In the genomic region with DNA sequence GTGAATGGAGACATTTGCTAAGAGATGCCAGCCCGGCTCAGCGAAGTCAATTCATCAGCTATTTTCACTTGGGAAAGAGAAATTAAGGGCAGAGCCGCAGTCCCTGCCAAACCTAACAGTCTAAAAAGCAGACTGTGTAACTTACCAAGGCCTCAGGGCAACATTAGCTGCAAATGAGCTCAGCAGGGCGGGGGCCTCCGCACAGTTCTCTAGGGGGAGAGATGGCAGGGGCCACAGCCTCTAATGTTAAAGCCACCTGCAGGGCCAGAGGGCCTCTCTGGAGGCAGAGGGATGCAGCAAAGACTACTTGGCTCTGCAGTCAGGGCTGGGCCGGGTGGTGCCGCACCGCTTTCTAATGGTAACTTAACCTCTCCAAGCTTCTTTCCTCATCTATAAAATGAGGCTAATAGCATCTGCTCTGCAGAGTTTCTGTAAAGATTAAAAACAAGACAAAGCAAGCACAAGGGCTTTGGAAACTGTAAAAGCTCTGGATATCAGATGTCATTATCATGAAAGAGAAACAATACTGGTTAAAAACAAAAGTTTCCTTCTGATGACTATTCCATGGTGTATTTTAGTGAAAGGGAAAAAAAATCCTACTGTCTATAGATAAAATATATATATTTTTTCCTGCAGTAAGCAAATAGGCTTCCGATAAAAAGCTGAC, we compare ENCODE assay signal across 1 cellular context.
TF ChIP-seq lines count a peak whose summit lies in the region.

No MANE protein-coding gene starts in this region.

TF ChIP-seq in HEK293, 187 proteins besides CTCF, POLR2A, EP300 and RAD21 (continued from another document):
- TF ChIP-seq, protein P1, sequence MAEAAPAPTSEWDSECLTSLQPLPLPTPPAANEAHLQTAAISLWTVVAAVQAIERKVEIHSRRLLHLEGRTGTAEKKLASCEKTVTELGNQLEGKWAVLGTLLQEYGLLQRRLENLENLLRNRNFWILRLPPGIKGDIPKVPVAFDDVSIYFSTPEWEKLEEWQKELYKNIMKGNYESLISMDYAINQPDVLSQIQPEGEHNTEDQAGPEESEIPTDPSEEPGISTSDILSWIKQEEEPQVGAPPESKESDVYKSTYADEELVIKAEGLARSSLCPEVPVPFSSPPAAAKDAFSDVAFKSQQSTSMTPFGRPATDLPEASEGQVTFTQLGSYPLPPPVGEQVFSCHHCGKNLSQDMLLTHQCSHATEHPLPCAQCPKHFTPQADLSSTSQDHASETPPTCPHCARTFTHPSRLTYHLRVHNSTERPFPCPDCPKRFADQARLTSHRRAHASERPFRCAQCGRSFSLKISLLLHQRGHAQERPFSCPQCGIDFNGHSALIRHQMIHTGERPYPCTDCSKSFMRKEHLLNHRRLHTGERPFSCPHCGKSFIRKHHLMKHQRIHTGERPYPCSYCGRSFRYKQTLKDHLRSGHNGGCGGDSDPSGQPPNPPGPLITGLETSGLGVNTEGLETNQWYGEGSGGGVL (tag by site-specific recombination; IDR thresholded peaks at IDR 0.05): no peak
- TF ChIP-seq HOXD13 (CRISPR knock-in tag; IDR thresholded peaks at IDR 0.05; ENCODE audit: borderline replicate concordance): no peak
- TF ChIP-seq ZNF426 (tag by site-specific recombination; IDR thresholded peaks at IDR 0.05): no peak
- no peak for TF ChIP-seq ZBTB20 (tag by site-specific recombination; IDR thresholded peaks at IDR 0.05)
- TF ChIP-seq, protein P2, sequence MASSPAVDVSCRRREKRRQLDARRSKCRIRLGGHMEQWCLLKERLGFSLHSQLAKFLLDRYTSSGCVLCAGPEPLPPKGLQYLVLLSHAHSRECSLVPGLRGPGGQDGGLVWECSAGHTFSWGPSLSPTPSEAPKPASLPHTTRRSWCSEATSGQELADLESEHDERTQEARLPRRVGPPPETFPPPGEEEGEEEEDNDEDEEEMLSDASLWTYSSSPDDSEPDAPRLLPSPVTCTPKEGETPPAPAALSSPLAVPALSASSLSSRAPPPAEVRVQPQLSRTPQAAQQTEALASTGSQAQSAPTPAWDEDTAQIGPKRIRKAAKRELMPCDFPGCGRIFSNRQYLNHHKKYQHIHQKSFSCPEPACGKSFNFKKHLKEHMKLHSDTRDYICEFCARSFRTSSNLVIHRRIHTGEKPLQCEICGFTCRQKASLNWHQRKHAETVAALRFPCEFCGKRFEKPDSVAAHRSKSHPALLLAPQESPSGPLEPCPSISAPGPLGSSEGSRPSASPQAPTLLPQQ (tag by site-specific recombination; IDR thresholded peaks at IDR 0.05): peak; percentile 36; the same call in 1 of the 2 replicates
